In the genomic region with DNA sequence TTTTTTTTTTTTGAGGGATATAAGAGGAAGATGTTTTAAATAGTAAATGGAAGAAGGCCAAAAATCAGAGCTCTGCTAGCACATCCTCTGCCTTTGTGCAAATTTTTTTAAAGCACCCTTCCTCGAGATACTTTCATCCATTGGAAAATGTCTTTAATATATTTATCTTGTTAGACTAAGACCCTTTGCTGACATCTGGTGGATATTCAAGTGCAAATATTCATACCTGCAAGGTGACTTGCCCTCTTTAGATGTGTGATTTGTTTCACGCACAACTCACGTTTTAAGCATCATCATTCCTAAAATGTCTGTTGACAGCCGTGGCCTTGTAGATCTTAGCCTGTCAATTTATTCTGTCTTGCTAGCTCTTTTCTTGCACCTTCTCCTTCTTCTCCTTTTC, we compare ENCODE assay signal across 17 cellular contexts.
DNase-seq lines count a peak whose midpoint lies in the region; ATAC-seq and TF ChIP-seq lines count a peak whose summit lies in the region.
"Had no signal": no experiment of that assay in that cellular context is flagged by ENCODE, and none has a peak within 500 bp of the region (broad histone marks: within the 10 kb centered on the region; RNA-seq: fewer than 3 reads in every experiment).

No MANE protein-coding gene starts in this region.

- TF ChIP-seq POLR2A in testis (IDR thresholded peaks at IDR 0.05) (no peak), adrenal gland (IDR thresholded peaks at IDR 0.05) (no peak)

- H3K27me3 ChIP-seq in KMS-11 (ENCODE audit: insufficient read depth, low read depth) = no peaks in the 10 kb centered on the region
- H3K27me3 ChIP-seq in hepatocyte = peaks cover 31% of the 10 kb centered on the region
- no peaks in the 10 kb centered on the region for H3K27me3 ChIP-seq in testis
- H3K27me3 ChIP-seq in adrenal gland = no peaks in the 10 kb centered on the region
- H3K27me3 ChIP-seq: gastrocnemius medialis had no signal

- H3K27ac ChIP-seq in KMS-11 (no peak overlapping the region), hepatocyte (no peak overlapping the region), testis (no peak overlapping the region), adrenal gland (no peak overlapping the region)
- H3K27ac ChIP-seq: gastrocnemius medialis had no signal

- H3K4me3 Mint-ChIP-seq in CD14-positive monocyte = no peak overlapping the region
- H3K4me3 Mint-ChIP-seq: B cell; stimulated activated memory B cell treated with anti-CD40 and anti-IgM and Interleukin-4, amounts not matched to agents 10 μg/mL and 1 μg/mL and 100 μg/mL, for 72 hours had no signal

- peak; percentile 21; the same call in 1 of the 2 replicates for TF ChIP-seq CTCF in KMS-11 (conservative IDR thresholded peaks at IDR 0.05; ENCODE audit: low read depth, low read length)
- TF ChIP-seq CTCF in hepatocyte (IDR thresholded peaks at IDR 0.05; ENCODE audit: poor library complexity) = peak; percentile 42
- no peak for TF ChIP-seq CTCF in testis (IDR thresholded peaks at IDR 0.05)
- TF ChIP-seq CTCF in adrenal gland (IDR thresholded peaks at IDR 0.05) = no peak
- TF ChIP-seq CTCF in CD14-positive monocyte (IDR thresholded peaks at IDR 0.05) = no peak

- H3K9me2 ChIP-seq in hepatocyte (replicated peaks; ENCODE audit: insufficient read depth) = no peaks in the 10 kb centered on the region

- intact Hi-C loops in testis (cut with DNase I; ENCODE audit: low total_unique reads) = no loop called here
- intact Hi-C loops in adrenal gland (cut with DNase I) = no loop called here
- intact Hi-C loops in CD14-positive monocyte (cut with micrococcal nuclease) = no loop called here
- intact Hi-C loops in left colon (cut with DNase I, micrococcal nuclease) = no loop called here

- no peak for ATAC-seq in left colon
- ATAC-seq: gastrocnemius medialis; stimulated activated memory B cell treated with anti-CD40 and anti-IgM and Interleukin-4, amounts not matched to agents 10 μg/mL and 1 μg/mL and 100 μg/mL, for 72 hours had no signal

- no peaks in the 10 kb centered on the region for H3K4me1 ChIP-seq in KMS-11 (ENCODE audit: low read depth, poor library complexity, severe bottlenecking)
- no peaks in the 10 kb centered on the region for H3K4me1 ChIP-seq in hepatocyte (ENCODE audit: insufficient read depth)
- peaks cover 4% of the 10 kb centered on the region for H3K4me1 ChIP-seq in testis
- no peaks in the 10 kb centered on the region for H3K4me1 ChIP-seq in adrenal gland (replicated peaks in 1 of 2)
- H3K4me1 ChIP-seq: gastrocnemius medialis had no signal

- H3K9me3 ChIP-seq in hepatocyte (ENCODE audit: low read depth) (no peaks in the 10 kb centered on the region), testis (no peaks in the 10 kb centered on the region), adrenal gland (replicated peaks in 1 of 3) (no peaks in the 10 kb centered on the region)
- H3K9me3 ChIP-seq: gastrocnemius medialis had no signal

- WGBS in hepatocyte (ENCODE audit: low lambda C conversion rate, missing lambda C conversion rate) = 72% methylated on average over 4 of the region's 4 CpGs
- 74 to 80% methylated on average over 4 of the region's 4 CpGs for WGBS in testis, 2 donors
- WGBS in adrenal gland, 4 donors = 59 to 66% (median 62%) methylated on average over 4 of the region's 4 CpGs

- H2AFZ ChIP-seq in KMS-11 (ENCODE audit: low read depth) = no peak overlapping the region
- H2AFZ ChIP-seq in hepatocyte = no peak overlapping the region

- H3K36me3 Mint-ChIP-seq in CD14-positive monocyte = no peaks in the 10 kb centered on the region
- H3K36me3 Mint-ChIP-seq: stimulated activated memory B cell treated with anti-CD40 and anti-IgM and Interleukin-4, amounts not matched to agents 10 μg/mL and 1 μg/mL and 100 μg/mL, for 72 hours had no signal

- DNase-seq in COR-L47 (lab: John Stamatoyannopoulos, UW) (peak; percentile 57), SK-N-DZ (ENCODE audit: low spot score) (peak; percentile 8), hepatocyte (ENCODE audit: low spot score) (no peak), testis (no peak), adrenal gland (no peak), CD14-positive monocyte (ENCODE audit: low spot score) (no peak), left colon (no peak)
- DNase-seq: activated CD8-positive, alpha-beta memory T cell treated with anti-CD3 and anti-CD28 coated beads, Interleukin-2, amount 50 U/mL, for 48 hours; activated naive CD4-positive, alpha-beta T cell treated with anti-CD3 and anti-CD28 coated beads, Interleukin-2, amount 50 U/mL, for 16 hours; DMS79; gastrocnemius medialis; NCI-H1048; RPMI8226; T-helper 2 cell had no signal

- H4K20me1 ChIP-seq in KMS-11 (ENCODE audit: insufficient read depth) = no peaks in the 10 kb centered on the region
- H4K20me1 ChIP-seq in hepatocyte (ENCODE audit: insufficient read depth, poor library complexity, severe bottlenecking) = no peaks in the 10 kb centered on the region

- H3K4me3 ChIP-seq in KMS-11 (IDR thresholded peaks at IDR 0.05; ENCODE audit: insufficient read depth, low read depth, low read length) (no peak overlapping the region), hepatocyte (no peak overlapping the region), testis (no peak overlapping the region), adrenal gland (no peak overlapping the region)
- H3K4me3 ChIP-seq: gastrocnemius medialis had no signal

- H3K4me2 ChIP-seq in KMS-11 = no peak overlapping the region
- no peak overlapping the region for H3K4me2 ChIP-seq in hepatocyte

- H3K79me2 ChIP-seq in KMS-11 (ENCODE audit: insufficient read depth, low read depth) (no peaks in the 10 kb centered on the region), hepatocyte (no peaks in the 10 kb centered on the region)

- H3K36me3 ChIP-seq in KMS-11 (ENCODE audit: insufficient read depth) (no peaks in the 10 kb centered on the region), hepatocyte (replicated peaks; ENCODE audit: insufficient read depth, low read depth) (no peaks in the 10 kb centered on the region), testis (ENCODE audit: low read depth, missing control alignments) (no peaks in the 10 kb centered on the region), adrenal gland (replicated peaks in 1 of 2) (no peaks in the 10 kb centered on the region)
- H3K36me3 ChIP-seq: gastrocnemius medialis had no signal

- H3K9ac ChIP-seq in KMS-11 = no peak overlapping the region

- H3K27me3 Mint-ChIP-seq in CD14-positive monocyte (ENCODE audit: low read depth in 3 of 3) = peaks cover 6 to 10% (median 10%) of the 10 kb centered on the region in 3 donors

- H3K4me1 Mint-ChIP-seq in CD14-positive monocyte = peaks cover 8% of the 10 kb centered on the region
- H3K4me1 Mint-ChIP-seq: B cell; stimulated activated memory B cell treated with anti-CD40 and anti-IgM and Interleukin-4, amounts not matched to agents 10 μg/mL and 1 μg/mL and 100 μg/mL, for 72 hours had no signal

- H3K9me3 Mint-ChIP-seq in CD14-positive monocyte = peaks cover 0 to 4% (median 0%) of the 10 kb centered on the region in 7 donors
- H3K9me3 Mint-ChIP-seq: stimulated activated memory B cell treated with anti-CD40 and anti-IgM and Interleukin-4, amounts not matched to agents 10 μg/mL and 1 μg/mL and 100 μg/mL, for 72 hours had no signal

- H3K27ac Mint-ChIP-seq in CD14-positive monocyte = no peak overlapping the region
- H3K27ac Mint-ChIP-seq: B cell; stimulated activated memory B cell treated with anti-CD40 and anti-IgM and Interleukin-4, amounts not matched to agents 10 μg/mL and 1 μg/mL and 100 μg/mL, for 72 hours had no signal

Comparison
In these comparisons a context has a peak if more than half of its experiments do, and no peak if none do; other contexts are left out.
1. DNase-seq: peak in COR-L47 (single experiment) and SK-N-DZ (single experiment); none in hepatocyte (single experiment), testis (single experiment), adrenal gland (0 of 7), CD14-positive monocyte (single experiment) and left colon (0 of 2).
2. CTCF ChIP-seq: peak in KMS-11 (single experiment) and hepatocyte (single experiment); none in testis (0 of 3), adrenal gland (0 of 6) and CD14-positive monocyte (single experiment).